Comparison of ENCODE assay signal across 9 cellular contexts in the genomic region with DNA sequence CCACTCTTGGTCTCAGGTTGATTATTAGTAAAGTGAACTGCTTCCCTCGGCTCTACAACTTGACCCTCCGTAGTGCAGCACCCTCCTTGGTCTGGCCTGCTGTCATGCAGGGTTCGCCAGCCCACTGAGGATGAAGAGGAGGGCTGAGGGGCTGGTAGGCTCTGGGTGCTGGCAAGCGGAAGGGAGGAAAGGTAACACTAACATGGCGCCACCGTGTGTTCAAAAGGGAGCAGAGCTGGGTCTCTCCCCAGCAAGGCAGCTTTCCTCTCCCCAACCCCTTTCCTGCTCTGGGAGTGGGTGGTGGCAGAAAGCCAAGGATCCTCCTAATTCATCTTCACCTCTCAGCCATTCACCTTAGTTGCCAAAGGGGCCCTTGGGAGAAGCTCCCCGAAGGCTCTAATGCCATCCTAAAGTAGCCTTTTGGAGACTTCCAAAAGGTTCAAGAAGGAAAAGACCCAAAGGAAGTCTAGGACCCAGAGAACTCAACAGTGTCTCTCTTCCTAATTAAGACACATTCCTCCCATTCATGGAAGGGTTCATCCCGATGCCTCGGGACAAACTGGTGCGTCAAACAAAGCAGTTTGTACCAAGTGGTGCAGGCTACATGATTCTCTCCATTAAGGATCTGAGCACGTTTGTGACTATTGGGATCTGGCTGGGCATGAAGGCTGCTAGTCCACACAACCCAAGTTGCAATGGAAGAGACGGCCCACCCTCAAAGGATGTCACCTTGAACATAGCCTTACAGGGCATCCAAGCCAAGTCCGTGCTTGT.
DNase-seq lines count a peak whose midpoint lies in the region; ATAC-seq and TF ChIP-seq lines count a peak whose summit lies in the region.
"Had no signal": no experiment of that assay in that cellular context is flagged by ENCODE, and none has a peak within 500 bp of the region (broad histone marks: within the 10 kb centered on the region; RNA-seq: fewer than 3 reads in every experiment).

No MANE protein-coding gene starts in this region.

- H3K9me3 ChIP-seq in CD8-positive, alpha-beta T cell (ENCODE audit: low read length): no peaks in the 10 kb centered on the region

- no peak overlapping the region for H3K27ac Mint-ChIP-seq in CD8-positive, alpha-beta T cell
- H3K27ac Mint-ChIP-seq: IgD-negative memory B cell had no signal

- peaks cover 2% of the 10 kb centered on the region for H3K36me3 Mint-ChIP-seq in CD8-positive, alpha-beta T cell
- H3K36me3 Mint-ChIP-seq: IgD-negative memory B cell had no signal

- H3K27me3 ChIP-seq in CD8-positive, alpha-beta T cell (ENCODE audit: insufficient read depth, low read length): no peaks in the 10 kb centered on the region

- no peaks in the 10 kb centered on the region for H3K9me3 Mint-ChIP-seq in CD8-positive, alpha-beta T cell
- H3K9me3 Mint-ChIP-seq: IgD-negative memory B cell had no signal

- no peaks in the 10 kb centered on the region for H3K27me3 Mint-ChIP-seq in CD8-positive, alpha-beta T cell (ENCODE audit: low read depth)
- H3K27me3 Mint-ChIP-seq: IgD-negative memory B cell had no signal

- H3K4me1 Mint-ChIP-seq in CD8-positive, alpha-beta T cell (ENCODE audit: low read depth): peaks cover 3% of the 10 kb centered on the region

- TF ChIP-seq CTCF in CD8-positive, alpha-beta T cell (IDR thresholded peaks at IDR 0.05): peak; percentile 79

- intact Hi-C loops in CD8-positive, alpha-beta T cell (cut with DNase I, micrococcal nuclease): loop anchor here (1.0 to 10.0 kb wide), 7 partner anchors 94 to 472 kb away; partner anchors contain the start of gene SPATA20 (in 2 of the 2)

- POLR2A ChIA-PET in CD8-positive, alpha-beta T cell (lab: Charles Lee): interaction anchor here (1.0 to 6.6 kb wide), 3 partner anchors 91 to 174 kb away, joined by 4 to 43 read pairs (median 11); partner anchors contain the start of gene TOB1
- POLR2A ChIA-PET in HEK293T (lab: Yijun Ruan, JAX): interaction anchor here (1.0 to 4.5 kb wide), 3 partner anchors 91 to 196 kb away, joined by 3 to 81 read pairs (median 5); partner anchors contain the start of genes NME1 and TOB1

- no peak overlapping the region for H3K4me3 Mint-ChIP-seq in CD8-positive, alpha-beta T cell
- H3K4me3 Mint-ChIP-seq: IgD-negative memory B cell had no signal

- peak; percentile 39 to 80 (median 70) for DNase-seq in CD8-positive, alpha-beta T cell
- peak; percentile 83 for DNase-seq in HEK293T (ENCODE audit: extremely low spot score)
- DNase-seq in NCI-H2196 treated with DMSO at 0.1 percent for 48 hours (lab: John Stamatoyannopoulos, UW; ENCODE audit: unreplicated experiment): peak; percentile 27
- peak; percentile 22 for DNase-seq in activated CD4-positive, CD25-positive, alpha-beta regulatory T cell treated with anti-CD3 and anti-CD28 coated beads, Interleukin-2, amount 50 U/mL, for 16 hours (ENCODE audit: low read depth, low spot score)
- peak in 53 of 61 donors; percentile 19 to 78 (median 47) for DNase-seq in caudate nucleus (lab: John Stamatoyannopoulos, UW)
- peak; percentile 70 for DNase-seq in left lobe of liver (ENCODE audit: low spot score)
- peak in 2 of 3 experiments; percentile 36 for DNase-seq in stimulated activated CD4-positive, alpha-beta T cell treated with anti-CD3 and anti-CD28 coated beads, TNF-alpha, amount 100 ng/mL, for 4 hours (ENCODE audit: low read depth in 3 of 3)

- no peak overlapping the region for H3K4me3 ChIP-seq in CD8-positive, alpha-beta T cell (ENCODE audit: low read depth, low read length)

- no peak overlapping the region for H3K27ac ChIP-seq in CD8-positive, alpha-beta T cell (ENCODE audit: low read depth, low read length)
- no peak overlapping the region for H3K27ac ChIP-seq in caudate nucleus (ENCODE audit: low read depth, low read length)

- no peaks in the 10 kb centered on the region for H3K36me3 ChIP-seq in CD8-positive, alpha-beta T cell (ENCODE audit: insufficient read depth, low read length)

- H3K4me1 ChIP-seq in CD8-positive, alpha-beta T cell (ENCODE audit: insufficient read depth, low read length): peaks cover 4% of the 10 kb centered on the region

- ATAC-seq in CD8-positive, alpha-beta T cell: peak; percentile 93
- ATAC-seq in left lobe of liver: peak; percentile 75
- no peak for ATAC-seq in HG02981 (IDR thresholded peaks at IDR 0.05; ENCODE audit: unreplicated experiment)

- CTCF ChIA-PET in CD8-positive, alpha-beta T cell (lab: Charles Lee): interaction anchor here (0.8 to 23.9 kb wide), 24 partner anchors 9 to 222 kb away, joined by 3 to 761 read pairs (median 4); partner anchors contain the start of gene TOB1
- CTCF ChIA-PET in HEK293T (lab: Yijun Ruan, JAX): interaction anchor here (0.6 to 4.1 kb wide), 16 partner anchors 8 to 189 kb away, joined by 3 to 40 read pairs (median 3); no protein-coding TSS in a partner anchor

TF ChIP-seq in HEK293T, 16 proteins besides CTCF, POLR2A, EP300 and RAD21:
- no peak for TF ChIP-seq SUZ12 (IDR thresholded peaks at IDR 0.05)
- no peak for TF ChIP-seq ZNF384 (IDR thresholded peaks at IDR 0.05)
- TF ChIP-seq CTBP1 (IDR thresholded peaks at IDR 0.05; ENCODE audit: borderline replicate concordance): no peak
- TF ChIP-seq, protein P1, sequence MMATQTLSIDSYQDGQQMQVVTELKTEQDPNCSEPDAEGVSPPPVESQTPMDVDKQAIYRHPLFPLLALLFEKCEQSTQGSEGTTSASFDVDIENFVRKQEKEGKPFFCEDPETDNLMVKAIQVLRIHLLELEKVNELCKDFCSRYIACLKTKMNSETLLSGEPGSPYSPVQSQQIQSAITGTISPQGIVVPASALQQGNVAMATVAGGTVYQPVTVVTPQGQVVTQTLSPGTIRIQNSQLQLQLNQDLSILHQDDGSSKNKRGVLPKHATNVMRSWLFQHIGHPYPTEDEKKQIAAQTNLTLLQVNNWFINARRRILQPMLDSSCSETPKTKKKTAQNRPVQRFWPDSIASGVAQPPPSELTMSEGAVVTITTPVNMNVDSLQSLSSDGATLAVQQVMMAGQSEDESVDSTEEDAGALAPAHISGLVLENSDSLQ (IDR thresholded peaks at IDR 0.05): no peak
- no peak for TF ChIP-seq BHLHE40 (IDR thresholded peaks at IDR 0.05; ENCODE audit: borderline replicate concordance)
- no peak for TF ChIP-seq ARNT (IDR thresholded peaks at IDR 0.05)
- no peak for TF ChIP-seq SP1 (IDR thresholded peaks at IDR 0.05)
- no peak for TF ChIP-seq ELF4 (IDR thresholded peaks at IDR 0.05)
- TF ChIP-seq FOXK2 (IDR thresholded peaks at IDR 0.05): no peak
- TF ChIP-seq HDGF (IDR thresholded peaks at IDR 0.05; ENCODE audit: borderline replicate concordance): no peak
- TF ChIP-seq FOXM1 (IDR thresholded peaks at IDR 0.05; ENCODE audit: borderline replicate concordance): no peak
- no peak for TF ChIP-seq TARDBP (IDR thresholded peaks at IDR 0.05)
- no peak for TF ChIP-seq FOXA1 (IDR thresholded peaks at IDR 0.05)
- TF ChIP-seq NFRKB (IDR thresholded peaks at IDR 0.05): no peak
- TF ChIP-seq L3MBTL2 (conservative IDR thresholded peaks at IDR 0.05): no peak

Comparison
In these comparisons a context has a peak if more than half of its experiments do, and no peak if none do; other contexts are left out.
1. DNase-seq: peak in every context shown above with its lines; median percentile 83 in HEK293T; 70 in CD8-positive, alpha-beta T cell; 70 in left lobe of liver; 47 in caudate nucleus; 36 in stimulated activated CD4-positive, alpha-beta T cell treated with anti-CD3 and anti-CD28 coated beads, TNF-alpha, amount 100 ng/mL, for 4 hours; 27 in NCI-H2196 treated with DMSO at 0.1 percent for 48 hours; 22 in activated CD4-positive, CD25-positive, alpha-beta regulatory T cell treated with anti-CD3 and anti-CD28 coated beads, Interleukin-2, amount 50 U/mL, for 16 hours.